13 cellular contexts compared by ENCODE assay signal in the genomic region with DNA sequence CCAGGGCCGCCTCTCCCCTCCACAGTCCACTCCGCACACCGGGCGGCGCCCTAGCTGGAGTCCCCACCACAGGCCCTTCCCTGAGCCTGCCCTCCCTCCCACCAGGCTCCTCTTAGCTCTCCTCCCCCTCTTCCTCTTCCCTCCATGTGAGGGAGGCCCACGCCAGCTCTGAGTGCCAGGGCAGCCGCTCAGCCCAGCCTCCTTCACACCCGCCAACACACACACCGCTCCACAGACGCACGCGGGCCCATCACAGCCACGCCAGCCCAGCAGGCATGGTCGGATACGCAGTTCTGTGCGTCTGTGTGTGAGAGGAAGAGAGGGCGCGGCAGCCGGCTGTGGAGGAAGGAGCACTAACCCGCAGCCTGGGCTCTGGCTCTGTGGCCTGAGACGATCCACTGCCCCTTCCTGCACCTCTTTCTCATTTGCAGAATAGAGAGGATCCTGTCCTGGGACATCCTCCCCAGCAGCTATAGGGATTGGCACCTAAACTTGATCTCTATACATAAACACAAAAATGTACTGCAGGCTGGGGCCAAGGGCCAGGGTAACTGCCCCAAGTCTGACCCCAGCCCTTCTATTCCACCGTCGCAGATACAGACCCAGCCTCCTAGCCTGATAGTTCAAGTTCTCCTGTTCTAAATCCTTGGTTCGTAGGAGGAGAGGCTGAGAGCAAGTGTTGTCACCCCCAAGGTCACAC. TPM values are rescaled to one million over a fixed set of nuclear protein-coding genes. Genes with fewer than 3 reads are reported as not detected.
DNase-seq lines count a peak whose midpoint lies in the region; ATAC-seq and TF ChIP-seq lines count a peak whose summit lies in the region.
"Had no signal": no experiment of that assay in that cellular context is flagged by ENCODE, and none has a peak within 500 bp of the region (broad histone marks: within the 10 kb centered on the region; RNA-seq: fewer than 3 reads in every experiment).

No MANE protein-coding gene starts in this region.

- H3K9me3 Mint-ChIP-seq in CD4-positive, alpha-beta T cell = no peaks in the 10 kb centered on the region
- no peaks in the 10 kb centered on the region for H3K9me3 Mint-ChIP-seq in nephron progenitor cell

- in situ Hi-C loops in KBM-7 (cut with MboI; ENCODE audit: low pct_unique_long_range_greater_than_20kb, low sequenced_read_pairs) = loop anchor here (10.0 kb wide), 1 partner anchor 187 kb away; no protein-coding TSS in a partner anchor

- POLR2A ChIA-PET in CD4-positive, alpha-beta T cell (lab: Charles Lee) = interaction anchor here (0.6 kb wide), 1 partner anchor 528 kb away, joined by 3 read pairs; no protein-coding TSS in a partner anchor

- no peaks in the 10 kb centered on the region for H3K9me3 ChIP-seq in CD4-positive, alpha-beta T cell (ENCODE audit: control insufficient read depth, low read length)
- H3K9me3 ChIP-seq: colonic mucosa had no signal

- H3K4me1 Mint-ChIP-seq in CD4-positive, alpha-beta T cell (ENCODE audit: low read depth) = peaks cover 28% of the 10 kb centered on the region
- peaks cover 59% of the 10 kb centered on the region for H3K4me1 Mint-ChIP-seq in nephron progenitor cell

- no peak overlapping the region for H3K27ac Mint-ChIP-seq in CD4-positive, alpha-beta T cell
- H3K27ac Mint-ChIP-seq in nephron progenitor cell = no peak overlapping the region

- CTCF ChIA-PET in CD4-positive, alpha-beta T cell (lab: Charles Lee) = interaction anchor here (2.1 kb wide), 1 partner anchor 41 kb away, joined by 7 read pairs; a partner anchor contains a TSS

- intact Hi-C loops in CD4-positive, alpha-beta T cell (cut with DNase I, micrococcal nuclease) = no loop called here

- no peak overlapping the region for H3K27ac ChIP-seq in CD4-positive, alpha-beta T cell (ENCODE audit: low read depth, low read length)
- H3K27ac ChIP-seq: colonic mucosa had no signal

- peaks cover 71% of the 10 kb centered on the region for H3K27me3 ChIP-seq in CD4-positive, alpha-beta T cell (ENCODE audit: control insufficient read depth, insufficient read depth, low read length)

- no peak for TF ChIP-seq CTCF in CD4-positive, alpha-beta T cell (IDR thresholded peaks at IDR 0.05)
- TF ChIP-seq CTCF in nephron progenitor cell (IDR thresholded peaks at IDR 0.05) = no peak

- peak overlapping the region; percentile 54 for H3K4me3 Mint-ChIP-seq in CD4-positive, alpha-beta T cell
- H3K4me3 Mint-ChIP-seq in nephron progenitor cell = peak overlapping the region; percentile 10

- no peak for DNase-seq in CD4-positive, alpha-beta T cell
- DNase-seq in KBM-7 = peak; percentile 74
- DNase-seq in amniotic epithelial cell (ENCODE audit: low read depth) = peak; percentile 32
- DNase-seq in nephron progenitor cell = no peak
- DNase-seq in stimulated activated CD8-positive, alpha-beta memory T cell treated with anti-CD3 and anti-CD28 coated beads, Interleukin-4, amount 100 ng/mL, for 48 hours = no peak
- DNase-seq: activated CD4-positive, alpha-beta T cell treated with anti-CD3 and anti-CD28 coated beads, Interleukin-2, amount 50 U/mL, for 4 hours; activated naive CD4-positive, alpha-beta T cell; colonic mucosa; COR-L47; NCI-H2081 treated with DMSO at 0.1 percent for 48 hours; small intestine had no signal

- H3K36me3 Mint-ChIP-seq in CD4-positive, alpha-beta T cell (ENCODE audit: low read depth) = no peaks in the 10 kb centered on the region
- H3K36me3 Mint-ChIP-seq in nephron progenitor cell (ENCODE audit: low read depth) = peaks cover 20% of the 10 kb centered on the region

- ATAC-seq in CD4-positive, alpha-beta T cell (ENCODE audit: poor library complexity) = peak; percentile 7
- ATAC-seq in HG03025 (IDR thresholded peaks at IDR 0.05; ENCODE audit: low FRiP score, unreplicated experiment) = no peak
- no peak for ATAC-seq in HG03460 (IDR thresholded peaks at IDR 0.05; ENCODE audit: unreplicated experiment)

- H3K27me3 Mint-ChIP-seq in CD4-positive, alpha-beta T cell = peaks cover 72% of the 10 kb centered on the region
- peaks cover 70% of the 10 kb centered on the region for H3K27me3 Mint-ChIP-seq in nephron progenitor cell (ENCODE audit: low read depth, poor library complexity)

RNA-seq across cellular contexts. Expression of a gene that starts 3.5 kb away (rescaled TPM):
- 1 to 10 TPM; 3.2 to 3.7 TPM for total RNA-seq in CD4-positive, alpha-beta T cell

RNA-seq across cellular contexts. Expression of a gene that starts 6.6 kb away (rescaled TPM):
- 1 to 10 TPM; 5.5 to 6.5 TPM for total RNA-seq in CD4-positive, alpha-beta T cell

RNA-seq across cellular contexts. Expression of a gene that starts 40.8 kb away (rescaled TPM):
- 100 to 1,000 TPM; 159 to 166 TPM for total RNA-seq in CD4-positive, alpha-beta T cell

Comparison
In these comparisons a context has a peak if more than half of its experiments do, and no peak if none do; other contexts are left out.
1. DNase-seq: peak in KBM-7 (single experiment) and amniotic epithelial cell (single experiment); none in CD4-positive, alpha-beta T cell (0 of 10), nephron progenitor cell (single experiment) and stimulated activated CD8-positive, alpha-beta memory T cell treated with anti-CD3 and anti-CD28 coated beads, Interleukin-4, amount 100 ng/mL, for 48 hours (single experiment).